In the genomic region with DNA sequence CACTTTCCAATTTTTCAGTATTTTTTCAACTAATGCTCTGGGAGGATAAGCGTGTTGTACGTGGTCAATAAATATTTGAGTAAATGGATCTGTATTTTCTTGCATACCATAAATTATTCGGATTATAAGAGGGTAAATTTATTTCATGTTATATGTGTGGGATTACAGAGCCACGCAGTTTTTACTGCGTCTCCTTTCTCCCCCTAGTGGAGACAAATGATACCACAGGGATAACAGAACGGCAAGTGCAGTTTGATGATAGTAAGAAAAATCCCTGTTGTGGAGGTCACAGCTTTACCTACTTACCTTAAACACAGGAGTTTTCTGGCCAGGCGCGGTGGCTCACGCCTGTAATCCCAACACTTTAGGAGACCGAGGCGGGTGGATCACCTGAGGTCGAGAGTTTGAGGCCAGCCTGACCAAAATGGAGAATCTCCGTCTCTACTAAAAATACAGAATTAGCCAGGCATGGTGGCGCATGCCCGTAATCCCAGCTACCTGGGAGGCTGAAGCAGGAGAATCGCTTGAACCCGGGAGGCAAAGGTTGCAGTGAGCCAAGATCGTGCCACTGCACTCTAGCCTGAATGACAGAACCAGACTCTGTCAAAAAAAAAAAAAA, we compare ENCODE assay signal across 9 cellular contexts. TPM values are rescaled to one million over a fixed set of nuclear protein-coding genes. Genes with fewer than 3 reads are reported as not detected.
DNase-seq lines count a peak whose midpoint lies in the region; ATAC-seq and TF ChIP-seq lines count a peak whose summit lies in the region.
"Had no signal": no experiment of that assay in that cellular context is flagged by ENCODE, and none has a peak within 500 bp of the region (broad histone marks: within the 10 kb centered on the region; RNA-seq: fewer than 3 reads in every experiment).

No MANE protein-coding gene starts in this region.

- DNase-seq in activated CD8-positive, alpha-beta memory T cell treated with anti-CD3 and anti-CD28 coated beads, Interleukin-2, amount 10 ng/mL, durations not matched to agents 7 days and 5 days, result peak; percentile 48
- DNase-seq in activated CD8-positive, alpha-beta memory T cell treated with anti-CD3 and anti-CD28 coated beads, Interleukin-2, amount 50 U/mL, for 48 hours, result no peak
- peak; percentile 2 for DNase-seq in NCI-H2107 (lab: John Stamatoyannopoulos, UW)
- peak; percentile 11 for DNase-seq in endothelial cell (ENCODE audit: low spot score)
- peak; percentile 28 for DNase-seq in renal cortical epithelial cell (ENCODE audit: low read depth)
- DNase-seq: stimulated activated naive B cell treated with anti-CD40 and anti-IgM and Interleukin-4, amounts not matched to agents 10 μg/mL and 1 μg/mL and 100 μg/mL, for 72 hours had no signal

- peaks cover 6% of the 10 kb centered on the region for H3K27me3 Mint-ChIP-seq in activated CD8-positive, alpha-beta memory T cell treated with anti-CD3 and anti-CD28 coated beads, Interleukin-2, amount 10 ng/mL, durations not matched to agents 7 days and 5 days
- H3K27me3 Mint-ChIP-seq in endothelial cell (ENCODE audit: unreplicated experiment), result no peaks in the 10 kb centered on the region

- H3K4me1 Mint-ChIP-seq in activated CD8-positive, alpha-beta memory T cell treated with anti-CD3 and anti-CD28 coated beads, Interleukin-2, amount 10 ng/mL, durations not matched to agents 7 days and 5 days, result peaks cover 9% of the 10 kb centered on the region
- no peaks in the 10 kb centered on the region for H3K4me1 Mint-ChIP-seq in endothelial cell (ENCODE audit: unreplicated experiment)

- H3K9me3 Mint-ChIP-seq in activated CD8-positive, alpha-beta memory T cell treated with anti-CD3 and anti-CD28 coated beads, Interleukin-2, amount 10 ng/mL, durations not matched to agents 7 days and 5 days (ENCODE audit: low read depth), result no peaks in the 10 kb centered on the region
- peaks cover 32% of the 10 kb centered on the region for H3K9me3 Mint-ChIP-seq in endothelial cell (ENCODE audit: unreplicated experiment)

- peak; percentile 86 for TF ChIP-seq CTCF in endothelial cell (IDR thresholded peaks at IDR 0.05; ENCODE audit: unreplicated experiment)

- H3K36me3 Mint-ChIP-seq in activated CD8-positive, alpha-beta memory T cell treated with anti-CD3 and anti-CD28 coated beads, Interleukin-2, amount 10 ng/mL, durations not matched to agents 7 days and 5 days, result no peaks in the 10 kb centered on the region
- H3K36me3 Mint-ChIP-seq in endothelial cell (ENCODE audit: low read depth, unreplicated experiment), result peaks cover 8% of the 10 kb centered on the region
- H3K36me3 Mint-ChIP-seq: stimulated activated naive B cell treated with anti-CD40 and anti-IgM and Interleukin-4, amounts not matched to agents 10 μg/mL and 1 μg/mL and 100 μg/mL, for 72 hours had no signal

- CTCF ChIA-PET in activated CD8-positive, alpha-beta memory T cell treated with anti-CD3 and anti-CD28 coated beads, Interleukin-2, amount 10 ng/mL, durations not matched to agents 7 days and 5 days (lab: Charles Lee), result interaction anchor here (0.6 to 1.5 kb wide), 4 partner anchors 10 to 158 kb away, joined by 3 to 5 read pairs (median 4); no protein-coding TSS in a partner anchor

- no peak overlapping the region for H3K4me3 Mint-ChIP-seq in activated CD8-positive, alpha-beta memory T cell treated with anti-CD3 and anti-CD28 coated beads, Interleukin-2, amount 10 ng/mL, durations not matched to agents 7 days and 5 days
- H3K4me3 Mint-ChIP-seq in endothelial cell (ENCODE audit: unreplicated experiment), result no peak overlapping the region
- H3K4me3 Mint-ChIP-seq: stimulated activated naive B cell treated with anti-CD40 and anti-IgM and Interleukin-4, amounts not matched to agents 10 μg/mL and 1 μg/mL and 100 μg/mL, for 72 hours had no signal

- no peak overlapping the region for H3K27ac Mint-ChIP-seq in activated CD8-positive, alpha-beta memory T cell treated with anti-CD3 and anti-CD28 coated beads, Interleukin-2, amount 10 ng/mL, durations not matched to agents 7 days and 5 days
- no peak overlapping the region for H3K27ac Mint-ChIP-seq in endothelial cell (ENCODE audit: unreplicated experiment)
- H3K27ac Mint-ChIP-seq: stimulated activated naive B cell treated with anti-CD40 and anti-IgM and Interleukin-4, amounts not matched to agents 10 μg/mL and 1 μg/mL and 100 μg/mL, for 72 hours had no signal

- ATAC-seq in activated CD8-positive, alpha-beta memory T cell treated with anti-CD3 and anti-CD28 coated beads, Interleukin-2, amount 10 ng/mL, durations not matched to agents 7 days and 5 days, result peak; percentile 47
- ATAC-seq in HG03097 (IDR thresholded peaks at IDR 0.05; ENCODE audit: low FRiP score, unreplicated experiment) (no peak), GM18858 (IDR thresholded peaks at IDR 0.05; ENCODE audit: unreplicated experiment) (no peak), HG03280 (IDR thresholded peaks at IDR 0.05; ENCODE audit: unreplicated experiment) (no peak)

RNA-seq across cellular contexts. Expression of a gene that starts 16.8 kb away (rescaled TPM):
- total RNA-seq in activated CD8-positive, alpha-beta memory T cell treated with anti-CD3 and anti-CD28 coated beads, Interleukin-2, amount 10 ng/mL, durations not matched to agents 7 days and 5 days, result not detected
- total RNA-seq in endothelial cell (ENCODE audit: unreplicated experiment), result not detected
- not detected in 2 replicates for total RNA-seq in renal cortical epithelial cell

RNA-seq across cellular contexts. Expression of a gene that starts 26.0 kb away (rescaled TPM):
- total RNA-seq in activated CD8-positive, alpha-beta memory T cell treated with anti-CD3 and anti-CD28 coated beads, Interleukin-2, amount 10 ng/mL, durations not matched to agents 7 days and 5 days, result not detected
- total RNA-seq in endothelial cell (ENCODE audit: unreplicated experiment) (not detected), renal cortical epithelial cell (not detected in 2 replicates)

RNA-seq across cellular contexts. Expression of a gene that starts 35.6 kb away (rescaled TPM):
- not detected for total RNA-seq in activated CD8-positive, alpha-beta memory T cell treated with anti-CD3 and anti-CD28 coated beads, Interleukin-2, amount 10 ng/mL, durations not matched to agents 7 days and 5 days
- total RNA-seq in endothelial cell (ENCODE audit: unreplicated experiment), result not detected
- not detected in 2 replicates for total RNA-seq in renal cortical epithelial cell

RNA-seq across cellular contexts. Expression of a gene that starts 44.7 kb away (rescaled TPM):
- total RNA-seq in activated CD8-positive, alpha-beta memory T cell treated with anti-CD3 and anti-CD28 coated beads, Interleukin-2, amount 10 ng/mL, durations not matched to agents 7 days and 5 days, result not detected
- total RNA-seq in endothelial cell (ENCODE audit: unreplicated experiment) (not detected), renal cortical epithelial cell (not detected in 2 replicates)

RNA-seq across cellular contexts. Expression of a gene that starts 54.1 kb away (rescaled TPM):
- not detected for total RNA-seq in activated CD8-positive, alpha-beta memory T cell treated with anti-CD3 and anti-CD28 coated beads, Interleukin-2, amount 10 ng/mL, durations not matched to agents 7 days and 5 days
- total RNA-seq in endothelial cell (ENCODE audit: unreplicated experiment) (not detected), renal cortical epithelial cell (not detected in 2 replicates)
